In the genomic region with DNA sequence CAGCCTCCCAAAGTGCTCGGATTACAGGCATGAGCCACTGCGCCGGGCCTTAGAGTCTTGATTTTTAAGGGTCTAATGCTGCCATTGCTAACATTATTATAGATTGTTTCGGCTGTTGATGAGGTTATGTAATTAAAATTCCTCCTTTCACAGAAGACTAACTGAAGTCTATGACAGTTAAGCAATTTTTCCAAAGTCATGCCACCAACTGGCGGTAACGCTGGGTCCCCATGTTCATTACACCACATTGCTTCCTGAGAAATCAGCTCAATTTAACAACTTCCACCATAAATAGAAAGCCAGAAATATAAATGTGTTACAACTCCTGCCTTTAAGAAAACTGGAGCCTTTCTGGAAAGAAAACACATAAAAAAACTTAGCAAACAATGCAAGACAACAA, we compare ENCODE assay signal across 22 cellular contexts. TPM values are rescaled to one million over a fixed set of nuclear protein-coding genes. Genes with fewer than 3 reads are reported as not detected.
A peak's percentile ranks its signal among the peaks of the same experiment; 100 is the strongest.
DNase-seq lines count a peak whose midpoint lies in the region; ATAC-seq and TF ChIP-seq lines count a peak whose summit lies in the region.
"Had no signal": no experiment of that assay in that cellular context is flagged by ENCODE, and none has a peak within 500 bp of the region (broad histone marks: within the 10 kb centered on the region; RNA-seq: fewer than 3 reads in every experiment).

No MANE protein-coding gene starts in this region.

- POLR2A ChIA-PET in Caco-2 (lab: Charles Lee) = no interaction called here

- H3K4me3 Mint-ChIP-seq in Caco-2 (ENCODE audit: unreplicated experiment) (no peak overlapping the region), nephron (peak overlapping the region; percentile 5 to 31 (median 24))
- no peak overlapping the region for H3K4me3 Mint-ChIP-seq in activated T-helper 17 cell treated with anti-CD3 and anti-CD28 coated beads, Interleukin-2, amount 50 U/mL, for 72 hours
- no peak overlapping the region for H3K4me3 Mint-ChIP-seq in T-helper 2 cell treated with Interferon-gamma antibody and Interleukin-4, amounts not matched to agents 5 μg/mL and 100 μg/mL, for 36 hours
- H3K4me3 Mint-ChIP-seq: activated B cell treated with CpG ODN at 0.5 μM for 24 hours, endodermal cell had no signal

- no peak overlapping the region for H3K4me3 ChIP-seq in Caco-2 (ENCODE audit: low read depth, low read length)
- no peak overlapping the region for H3K4me3 ChIP-seq in testis
- H3K4me3 ChIP-seq: K562 had no signal

- ATAC-seq in activated T-helper 17 cell treated with anti-CD3 and anti-CD28 coated beads, Interleukin-2, amount 50 U/mL, for 72 hours (replicated peaks) = no peak
- ATAC-seq: K562 had no signal

- DNase-seq in Caco-2 = no peak
- peak; percentile 82 for DNase-seq in MV-4-11 (lab: John Stamatoyannopoulos, UW)
- DNase-seq in T-helper 2 cell treated with Interferon-gamma antibody and Interleukin-4, amounts not matched to agents 5 μg/mL and 100 μg/mL, for 36 hours (ENCODE audit: low spot score) = no peak
- DNase-seq in superior temporal gyrus (ENCODE audit: extremely low spot score) = no peak
- no peak for DNase-seq in epidermal melanocyte (ENCODE audit: insufficient read length, low spot score)
- DNase-seq in testis = no peak
- DNase-seq: activated B cell treated with CpG ODN at 0.5 μM for 24 hours; activated CD8-positive, alpha-beta memory T cell treated with anti-CD3 and anti-CD28 coated beads for 24 hours; DMS79; endodermal cell; H7; kidney glomerular epithelial cell; mesenchymal stem cell; NCI-H1436; NCI-H774; stimulated activated CD4-positive, alpha-beta T cell treated with anti-CD3 and anti-CD28 coated beads, Interleukin-2, amount 100 ng/mL, for 48 hours; substantia nigra had no signal

- no TSS peak for BruUV-seq in Caco-2 (replicated peaks; lab: Mats Ljungman, UMichigan)

- H3K36me3 ChIP-seq in Caco-2 (ENCODE audit: control insufficient read depth, insufficient read depth, low read length) (no peaks in the 10 kb centered on the region), testis (ENCODE audit: low read depth, missing control alignments) (no peaks in the 10 kb centered on the region)

- H3K36me3 Mint-ChIP-seq in Caco-2 (ENCODE audit: insufficient read depth, unreplicated experiment) = peaks cover 42% of the 10 kb centered on the region
- peaks cover 79% of the 10 kb centered on the region for H3K36me3 Mint-ChIP-seq in activated T-helper 17 cell treated with anti-CD3 and anti-CD28 coated beads, Interleukin-2, amount 50 U/mL, for 72 hours (ENCODE audit: low read depth)
- peaks cover 32% of the 10 kb centered on the region for H3K36me3 Mint-ChIP-seq in nephron (ENCODE audit: low read depth)
- H3K36me3 Mint-ChIP-seq in T-helper 2 cell treated with Interferon-gamma antibody and Interleukin-4, amounts not matched to agents 5 μg/mL and 100 μg/mL, for 36 hours (ENCODE audit: low read depth) = peaks cover 54% of the 10 kb centered on the region

- CTCF ChIA-PET in Caco-2 (lab: Charles Lee) = no interaction called here

- no peak overlapping the region for H3K27ac ChIP-seq in testis
- H3K27ac ChIP-seq: RWPE1 had no signal

- H3K4me1 ChIP-seq in Caco-2 (peaks cover 21% of the 10 kb centered on the region), testis (peaks cover 13% of the 10 kb centered on the region)

- H3K27me3 ChIP-seq in Caco-2 (replicated peaks; ENCODE audit: control insufficient read depth, insufficient read depth, low read length) = no peaks in the 10 kb centered on the region
- no peaks in the 10 kb centered on the region for H3K27me3 ChIP-seq in testis

- H3K9me3 ChIP-seq in Caco-2 = no peaks in the 10 kb centered on the region
- no peaks in the 10 kb centered on the region for H3K9me3 ChIP-seq in testis

- TF ChIP-seq CTCF in Caco-2 (IDR thresholded peaks at IDR 0.05; ENCODE audit: insufficient read depth in 1 of 2, low read depth in 1 of 2, low read length in 1 of 2, severe bottlenecking in 1 of 2, unreplicated experiment in 1 of 2) = no peak
- no peak for TF ChIP-seq CTCF in nephron (IDR thresholded peaks at IDR 0.05; ENCODE audit: unreplicated experiment in 3 of 3)
- no peak for TF ChIP-seq CTCF in testis (IDR thresholded peaks at IDR 0.05)

- H3K9me3 Mint-ChIP-seq in Caco-2 (ENCODE audit: unreplicated experiment) (no peaks in the 10 kb centered on the region), nephron (no peaks in the 10 kb centered on the region)
- no peaks in the 10 kb centered on the region for H3K9me3 Mint-ChIP-seq in activated T-helper 17 cell treated with anti-CD3 and anti-CD28 coated beads, Interleukin-2, amount 50 U/mL, for 72 hours
- no peaks in the 10 kb centered on the region for H3K9me3 Mint-ChIP-seq in T-helper 2 cell treated with Interferon-gamma antibody and Interleukin-4, amounts not matched to agents 5 μg/mL and 100 μg/mL, for 36 hours
- H3K9me3 Mint-ChIP-seq: activated B cell treated with CpG ODN at 0.5 μM for 24 hours; activated T-helper 2 cell treated with anti-CD3 and anti-CD28 coated beads, Interferon-gamma antibody, Interleukin-2, Interleukin-4, amounts not matched to agents 10 μg/mL and 5 μg/mL and 100 μg/mL, durations not matched to agents 14 hours and 24 hours and 36 hours; endodermal cell had no signal

- intact Hi-C loops in Caco-2 (cut with micrococcal nuclease; ENCODE audit: unreplicated experiment) = no loop called here
- intact Hi-C loops in testis (cut with DNase I; ENCODE audit: low total_unique reads) = no loop called here

- H3K27ac Mint-ChIP-seq in Caco-2 (ENCODE audit: unreplicated experiment) = peak overlapping the region; percentile 1
- peak overlapping the region; percentile 91 for H3K27ac Mint-ChIP-seq in activated T-helper 17 cell treated with anti-CD3 and anti-CD28 coated beads, Interleukin-2, amount 50 U/mL, for 72 hours
- peak overlapping the region in 1 of 3 experiments; percentile 21 for H3K27ac Mint-ChIP-seq in nephron
- H3K27ac Mint-ChIP-seq in T-helper 2 cell treated with Interferon-gamma antibody and Interleukin-4, amounts not matched to agents 5 μg/mL and 100 μg/mL, for 36 hours = no peak overlapping the region
- H3K27ac Mint-ChIP-seq: activated B cell treated with CpG ODN at 0.5 μM for 24 hours; activated T-helper 2 cell treated with anti-CD3 and anti-CD28 coated beads, Interferon-gamma antibody, Interleukin-2, Interleukin-4, amounts not matched to agents 10 μg/mL and 5 μg/mL and 100 μg/mL, durations not matched to agents 14 hours and 24 hours and 36 hours; endodermal cell had no signal

- peaks cover 36% of the 10 kb centered on the region for H3K4me1 Mint-ChIP-seq in Caco-2 (ENCODE audit: low read depth, unreplicated experiment)
- peaks cover 39% of the 10 kb centered on the region for H3K4me1 Mint-ChIP-seq in activated T-helper 17 cell treated with anti-CD3 and anti-CD28 coated beads, Interleukin-2, amount 50 U/mL, for 72 hours
- peaks cover 46% of the 10 kb centered on the region for H3K4me1 Mint-ChIP-seq in nephron
- H3K4me1 Mint-ChIP-seq in T-helper 2 cell treated with Interferon-gamma antibody and Interleukin-4, amounts not matched to agents 5 μg/mL and 100 μg/mL, for 36 hours (ENCODE audit: low read depth) = peaks cover 49% of the 10 kb centered on the region

- WGBS in testis, 2 donors = 94 to 100% methylated on average over 6 of the region's 6 CpGs

- H3K27me3 Mint-ChIP-seq in Caco-2 (ENCODE audit: insufficient read depth, unreplicated experiment) (no peaks in the 10 kb centered on the region), nephron (ENCODE audit: low read depth) (no peaks in the 10 kb centered on the region)
- H3K27me3 Mint-ChIP-seq in activated T-helper 17 cell treated with anti-CD3 and anti-CD28 coated beads, Interleukin-2, amount 50 U/mL, for 72 hours = no peaks in the 10 kb centered on the region
- H3K27me3 Mint-ChIP-seq in T-helper 2 cell treated with Interferon-gamma antibody and Interleukin-4, amounts not matched to agents 5 μg/mL and 100 μg/mL, for 36 hours (ENCODE audit: low read depth) = no peaks in the 10 kb centered on the region
- H3K27me3 Mint-ChIP-seq: activated B cell treated with CpG ODN at 0.5 μM for 24 hours had no signal

- no peak for TF ChIP-seq POLR2A in testis (IDR thresholded peaks at IDR 0.05)

RNA-seq across cellular contexts. Expression of a gene that starts 3.5 kb away (rescaled TPM):
- total RNA-seq in Caco-2 (2022) = 54.4 and 59.0 TPM in 2 replicates
- total RNA-seq in activated T-helper 17 cell treated with anti-CD3 and anti-CD28 coated beads, Interleukin-2, amount 50 U/mL, for 72 hours = 10 to 100 TPM; 12.1 to 19.1 TPM
- 10 to 100 TPM; 27.9 to 32.5 TPM for total RNA-seq in testis
- polyA plus RNA-seq in testis (ENCODE audit: insufficient read depth, low read depth, low replicate concordance) = 62.7 TPM

RNA-seq across cellular contexts. Expression of a gene that starts 47.1 kb away (rescaled TPM):
- total RNA-seq in Caco-2 (2022) (28.2 and 28.6 TPM in 2 replicates), testis (10 to 100 TPM; 15.2 to 16.2 TPM)
- 10 to 100 TPM; 17.4 to 32.2 TPM for total RNA-seq in activated T-helper 17 cell treated with anti-CD3 and anti-CD28 coated beads, Interleukin-2, amount 50 U/mL, for 72 hours
- 16.7 TPM for polyA plus RNA-seq in testis (ENCODE audit: insufficient read depth, low read depth, low replicate concordance)

Comparison
In these comparisons a context has a peak if more than half of its experiments do, and no peak if none do; other contexts are left out.
1. H3K4me3 Mint-ChIP-seq: peak in nephron (3 of 3); none in Caco-2 (single experiment), activated T-helper 17 cell treated with anti-CD3 and anti-CD28 coated beads, Interleukin-2, amount 50 U/mL, for 72 hours (single experiment) and T-helper 2 cell treated with Interferon-gamma antibody and Interleukin-4, amounts not matched to agents 5 μg/mL and 100 μg/mL, for 36 hours (single experiment).